ENCODE assay signal across 1 cellular context in genomic region chr20:37343212-37343993, GRCh38.
TF ChIP-seq lines count a peak whose summit lies in the region.

No MANE protein-coding gene starts in this region.

TF ChIP-seq in HepG2, 621 proteins besides CTCF, POLR2A, EP300 and RAD21 (continued from another document and continues in another):
- TF ChIP-seq BATF2 (CRISPR knock-in tag; IDR thresholded peaks at IDR 0.05) (no peak), ZNF510 (CRISPR knock-in tag; IDR thresholded peaks at IDR 0.05; ENCODE audit: low read depth) (no peak), ZBTB26 (CRISPR knock-in tag; IDR thresholded peaks at IDR 0.05; ENCODE audit: borderline replicate concordance) (peak; percentile 44), NFIB (CRISPR knock-in tag; IDR thresholded peaks at IDR 0.05; ENCODE audit: borderline replicate concordance) (peak; percentile 34; the same call in 1 of the 2 replicates), FOXO4 (CRISPR knock-in tag; conservative IDR thresholded peaks at IDR 0.05) (no peak), NPAS2 (CRISPR knock-in tag; IDR thresholded peaks at IDR 0.05; ENCODE audit: borderline replicate concordance) (no peak), TFDP1 (CRISPR knock-in tag; IDR thresholded peaks at IDR 0.05; ENCODE audit: borderline replicate concordance) (peak; percentile 80; the same call in 1 of the 2 replicates), ZBTB40 (IDR thresholded peaks at IDR 0.05) (no peak), ZBTB40 (CRISPR knock-in tag; IDR thresholded peaks at IDR 0.05) (peak; percentile 66), ZFX (CRISPR knock-in tag; IDR thresholded peaks at IDR 0.05; ENCODE audit: low read depth) (peak; percentile 60; the same call in 1 of the 2 replicates), ZKSCAN8 (CRISPR knock-in tag; IDR thresholded peaks at IDR 0.05; ENCODE audit: borderline replicate concordance) (peak; percentile 99), ZNF318 (CRISPR knock-in tag; IDR thresholded peaks at IDR 0.05) (0 out of 2 replicates have a peak, but pooled peaks have one; percentile 83), ZSCAN5A (CRISPR knock-in tag; IDR thresholded peaks at IDR 0.05; ENCODE audit: borderline replicate concordance) (no peak), ARHGAP35 (CRISPR knock-in tag; IDR thresholded peaks at IDR 0.05; ENCODE audit: borderline replicate concordance) (peak; percentile 80; the same call in 1 of the 2 replicates), ZNF232 (CRISPR knock-in tag; IDR thresholded peaks at IDR 0.05; ENCODE audit: borderline replicate concordance) (peak; percentile 75; the same call in 1 of the 2 replicates), SKIL (CRISPR knock-in tag; IDR thresholded peaks at IDR 0.05; ENCODE audit: borderline replicate concordance) (peak; percentile 65; the same call in 1 of the 2 replicates), ZFP91 (CRISPR knock-in tag; IDR thresholded peaks at IDR 0.05; ENCODE audit: borderline replicate concordance) (peak; percentile 39; the same call in 1 of the 2 replicates)
